18 cellular contexts compared by ENCODE assay signal in genomic region chr15:77983708-77984445, GRCh38.
DNase-seq lines count a peak whose midpoint lies in the region; ATAC-seq and TF ChIP-seq lines count a peak whose summit lies in the region.
"Had no signal": no experiment of that assay in that cellular context is flagged by ENCODE, and none has a peak within 500 bp of the region (broad histone marks: within the 10 kb centered on the region; RNA-seq: fewer than 3 reads in every experiment).

No MANE protein-coding gene starts in this region.

- no peaks in the 10 kb centered on the region for H3K36me3 Mint-ChIP-seq in osteocyte (ENCODE audit: unreplicated experiment)
- H3K36me3 Mint-ChIP-seq: activated CD4-positive, alpha-beta memory T cell treated with anti-CD3 and anti-CD28 coated beads for 36 hours; activated naive CD8-positive, alpha-beta T cell treated with anti-CD3 and anti-CD28 coated beads, Interleukin-2, amount 10 ng/mL, durations not matched to agents 7 days and 5 days; naive thymus-derived CD8-positive, alpha-beta T cell had no signal

- CTCF ChIA-PET in HCT116 (lab: Charles Lee), result no interaction called here

- BruUV-seq in HCT116 (replicated peaks; lab: Mats Ljungman, UMichigan), result no TSS peak

- no peak for TF ChIP-seq POLR2A in HCT116 (IDR thresholded peaks at IDR 0.05; ENCODE audit: borderline replicate concordance, extremely low read depth, insufficient read depth, insufficient read length)

- no peaks in the 10 kb centered on the region for H3K9me3 Mint-ChIP-seq in osteocyte (ENCODE audit: unreplicated experiment)
- H3K9me3 Mint-ChIP-seq: activated CD4-positive, alpha-beta memory T cell treated with anti-CD3 and anti-CD28 coated beads for 36 hours; activated naive CD8-positive, alpha-beta T cell treated with anti-CD3 and anti-CD28 coated beads, Interleukin-2, amount 10 ng/mL, durations not matched to agents 7 days and 5 days; dendritic cell treated with granulocyte-macrophage colony-stimulating factor and Interleukin-4, amounts not matched to agents 40 ng/mL and 50 ng/mL, for 4 days; naive thymus-derived CD8-positive, alpha-beta T cell had no signal

- RAD21 ChIA-PET in HCT116 (lab: Charles Lee; ENCODE audit: low non-redundant PET in 1 of 2, low total read pairs in 2 of 2, uncharacterized antibody in 2 of 2, unreplicated experiment in 2 of 2), result no interaction called here

- H3K9me2 ChIP-seq in DOHH2 (replicated peaks; ENCODE audit: control insufficient read depth, low read length) (no peaks in the 10 kb centered on the region), HCT116 (ENCODE audit: insufficient read depth) (no peaks in the 10 kb centered on the region)

- ATAC-seq in HCT116, result 0 out of 2 replicates have a peak, but pooled peaks have one; percentile 28
- ATAC-seq in HG03159 (IDR thresholded peaks at IDR 0.05; ENCODE audit: unreplicated experiment), result no peak
- ATAC-seq in HG02798 (IDR thresholded peaks at IDR 0.05; ENCODE audit: poor library complexity, unreplicated experiment), result no peak
- ATAC-seq: naive thymus-derived CD8-positive, alpha-beta T cell had no signal

- no peak overlapping the region for H3K27ac ChIP-seq in DOHH2 (ENCODE audit: low read depth, low read length)
- no peak overlapping the region for H3K27ac ChIP-seq in HCT116 (ENCODE audit: low read depth, low read length)
- H3K27ac ChIP-seq: tibial nerve had no signal

- no peak for DNase-seq in HCT116 (ENCODE audit: low read depth, low spot score)
- DNase-seq in choroid plexus epithelial cell (ENCODE audit: low read depth), result no peak
- DNase-seq in osteocyte (ENCODE audit: extremely low spot score, unreplicated experiment), result no peak
- no peak for DNase-seq in stimulated activated CD4-positive, alpha-beta T cell treated with anti-CD3 and anti-CD28 coated beads, Interleukin-4, amount 100 ng/mL, for 24 hours
- no peak for DNase-seq in stimulated activated CD4-positive, alpha-beta T cell treated with anti-CD3 and anti-CD28 coated beads, Interleukin-4, amount 100 ng/mL, for 1 hour
- DNase-seq: activated CD4-positive, alpha-beta memory T cell treated with anti-CD3 and anti-CD28 coated beads for 36 hours; activated naive CD8-positive, alpha-beta T cell treated with anti-CD3 and anti-CD28 coated beads, Interleukin-2, amount 10 ng/mL, durations not matched to agents 7 days and 5 days; foreskin melanocyte; naive thymus-derived CD8-positive, alpha-beta T cell; NCI-H1092; NCI-H345; T1000 had no signal

- peaks cover 17% of the 10 kb centered on the region for H3K4me1 Mint-ChIP-seq in osteocyte (ENCODE audit: unreplicated experiment)

- no peak overlapping the region for H3K4me3 Mint-ChIP-seq in osteocyte (ENCODE audit: unreplicated experiment)
- H3K4me3 Mint-ChIP-seq: activated CD4-positive, alpha-beta memory T cell treated with anti-CD3 and anti-CD28 coated beads for 36 hours; activated naive CD8-positive, alpha-beta T cell treated with anti-CD3 and anti-CD28 coated beads, Interleukin-2, amount 10 ng/mL, durations not matched to agents 7 days and 5 days; dendritic cell treated with granulocyte-macrophage colony-stimulating factor and Interleukin-4, amounts not matched to agents 40 ng/mL and 50 ng/mL, for 4 days; naive thymus-derived CD8-positive, alpha-beta T cell had no signal

- H3F3A ChIP-seq in DOHH2 (ENCODE audit: control insufficient read depth, insufficient read depth), result no peaks in the 10 kb centered on the region

- POLR2A ChIA-PET in HCT116 (lab: Charles Lee), result no interaction called here

- intact Hi-C loops in HCT116 (cut with micrococcal nuclease), result no loop called here

- no peak overlapping the region for H3K4me2 ChIP-seq in DOHH2 (ENCODE audit: low read length)
- H3K4me2 ChIP-seq in HCT116 (ENCODE audit: low read length), result no peak overlapping the region
- H3K4me2 ChIP-seq: smooth muscle cell had no signal

- H3K79me2 ChIP-seq in DOHH2 (ENCODE audit: control insufficient read depth, low read length), result no peaks in the 10 kb centered on the region
- H3K79me2 ChIP-seq in HCT116 (ENCODE audit: insufficient read depth, low read length), result no peaks in the 10 kb centered on the region

- TF ChIP-seq CTCF in DOHH2 (IDR thresholded peaks at IDR 0.05; ENCODE audit: low read depth, low read length, poor library complexity, severe bottlenecking), result peak; percentile 28
- no peak for TF ChIP-seq CTCF in HCT116 (IDR thresholded peaks at IDR 0.05 in 2 of 3, conservative IDR thresholded peaks at IDR 0.05 in 1 of 3; ENCODE audit: borderline replicate concordance in 1 of 3, insufficient read depth in 1 of 3, low read depth in 2 of 3, low read length in 2 of 3)
- TF ChIP-seq CTCF in choroid plexus epithelial cell (conservative IDR thresholded peaks at IDR 0.05; ENCODE audit: low read depth, low read length), result peak; percentile 19
- peak; percentile 25 for TF ChIP-seq CTCF in osteocyte (IDR thresholded peaks at IDR 0.05)

- H3K27me3 ChIP-seq in DOHH2 (ENCODE audit: control insufficient read depth, low read length), result peaks cover 4% of the 10 kb centered on the region; the same call in 1 of the 2 replicates
- H3K27me3 ChIP-seq in HCT116 (ENCODE audit: insufficient read depth, low read length), result no peaks in the 10 kb centered on the region
- H3K27me3 ChIP-seq: tibial nerve had no signal

- no peaks in the 10 kb centered on the region for H3K27me3 Mint-ChIP-seq in osteocyte (ENCODE audit: unreplicated experiment)
- H3K27me3 Mint-ChIP-seq: activated CD4-positive, alpha-beta memory T cell treated with anti-CD3 and anti-CD28 coated beads for 36 hours had no signal

- no peaks in the 10 kb centered on the region for H3K4me1 ChIP-seq in DOHH2 (ENCODE audit: control insufficient read depth, low read length)
- no peaks in the 10 kb centered on the region for H3K4me1 ChIP-seq in HCT116 (ENCODE audit: control insufficient read depth in 1 of 2, insufficient read depth in 2 of 2, low read length in 2 of 2)

- H3K9me3 ChIP-seq in DOHH2 (ENCODE audit: control insufficient read depth, insufficient read depth, low read length), result no peaks in the 10 kb centered on the region
- H3K9me3 ChIP-seq in HCT116 (ENCODE audit: control insufficient read depth in 1 of 2, insufficient read depth in 1 of 2, low read depth in 1 of 2, low read length in 2 of 2), result no peaks in the 10 kb centered on the region
- H3K9me3 ChIP-seq: tibial nerve had no signal

- H3K4me3 ChIP-seq in DOHH2 (ENCODE audit: low read length) (no peak overlapping the region), HCT116 (replicated peaks in 1 of 2; ENCODE audit: low read depth in 1 of 2, low read length in 2 of 2) (no peak overlapping the region), choroid plexus epithelial cell (ENCODE audit: low read depth, low read length) (no peak overlapping the region)
- H3K4me3 ChIP-seq: smooth muscle cell, tibial nerve had no signal

- no peak overlapping the region for H3K9ac ChIP-seq in HCT116 (ENCODE audit: low read length)

- no peak overlapping the region for H3K27ac Mint-ChIP-seq in osteocyte (ENCODE audit: unreplicated experiment)
- H3K27ac Mint-ChIP-seq: activated CD4-positive, alpha-beta memory T cell treated with anti-CD3 and anti-CD28 coated beads for 36 hours; activated naive CD8-positive, alpha-beta T cell treated with anti-CD3 and anti-CD28 coated beads, Interleukin-2, amount 10 ng/mL, durations not matched to agents 7 days and 5 days; dendritic cell treated with granulocyte-macrophage colony-stimulating factor and Interleukin-4, amounts not matched to agents 40 ng/mL and 50 ng/mL, for 4 days had no signal

- H2AFZ ChIP-seq in HCT116 (ENCODE audit: low read depth, low read length, poor library complexity, severe bottlenecking), result no peak overlapping the region

- H4K20me1 ChIP-seq in DOHH2 (ENCODE audit: control insufficient read depth, insufficient read depth, low read depth, low read length), result no peaks in the 10 kb centered on the region
- no peaks in the 10 kb centered on the region for H4K20me1 ChIP-seq in HCT116 (ENCODE audit: insufficient read depth)

- H3K36me3 ChIP-seq in DOHH2 (ENCODE audit: control insufficient read depth, low read length), result no peaks in the 10 kb centered on the region
- H3K36me3 ChIP-seq in HCT116 (ENCODE audit: control insufficient read depth in 1 of 2, insufficient read depth in 2 of 2, low read length in 2 of 2), result no peaks in the 10 kb centered on the region
- H3K36me3 ChIP-seq: tibial nerve had no signal

- no peak for TF ChIP-seq RAD21 in HCT116 (IDR thresholded peaks at IDR 0.05; ENCODE audit: low read depth)

TF ChIP-seq in HCT116, 20 proteins besides CTCF, POLR2A, EP300 and RAD21:
- no peak for TF ChIP-seq CEBPB (IDR thresholded peaks at IDR 0.05; ENCODE audit: low read depth)
TF ChIP-seq in HCT116: peak in this region for 0.

Comparison
In these comparisons a context has a peak if more than half of its experiments do, and no peak if none do; other contexts are left out.
1. CTCF ChIP-seq: peak in DOHH2 (single experiment), choroid plexus epithelial cell (single experiment) and osteocyte (single experiment); none in HCT116 (0 of 3).